12 cellular contexts compared by ENCODE assay signal in genomic region chr11:59076876-59077571, GRCh38. TPM values are rescaled to one million over a fixed set of nuclear protein-coding genes. Genes with fewer than 3 reads are reported as not detected.
DNase-seq lines count a peak whose midpoint lies in the region; ATAC-seq, FAIRE-seq and TF ChIP-seq lines count a peak whose summit lies in the region.
"Had no signal": no experiment of that assay in that cellular context is flagged by ENCODE, and none has a peak within 500 bp of the region (broad histone marks: within the 10 kb centered on the region; RNA-seq: fewer than 3 reads in every experiment).

No MANE protein-coding gene starts in this region.

- H3K4me1 ChIP-seq in Peyer's patch (peaks cover 0 to 10% (median 0%) of the 10 kb centered on the region in 4 donors), uterus (no peaks in the 10 kb centered on the region)

- H3K4me3 ChIP-seq in Peyer's patch (no peak overlapping the region), uterus (no peak overlapping the region), lower leg skin (ENCODE audit: low read depth, poor library complexity, severe bottlenecking) (no peak overlapping the region)
- H3K4me3 ChIP-seq: BLaER1 treated with 17β-estradiol and CSF1 and Interleukin-3, amounts not matched to agents 10 nM and 100 nM had no signal

- no peaks in the 10 kb centered on the region for H3K9me3 ChIP-seq in Peyer's patch
- H3K9me3 ChIP-seq in uterus = no peaks in the 10 kb centered on the region

- no peak for TF ChIP-seq POLR2A in Peyer's patch (IDR thresholded peaks at IDR 0.05)
- no peak for TF ChIP-seq POLR2A in uterus (IDR thresholded peaks at IDR 0.05)
- no peak for TF ChIP-seq POLR2A in lower leg skin (IDR thresholded peaks at IDR 0.05)

- ATAC-seq in GM18498 (IDR thresholded peaks at IDR 0.05; ENCODE audit: unreplicated experiment) = peak; percentile 98
- ATAC-seq in GM21360 (IDR thresholded peaks at IDR 0.05; ENCODE audit: unreplicated experiment) = peak; percentile 61
- peak; percentile 82 for ATAC-seq in HG03108 (IDR thresholded peaks at IDR 0.05; ENCODE audit: unreplicated experiment)
- ATAC-seq: activated T-cell treated with anti-CD3 and anti-CD28 coated beads, Interleukin-2, amount 50 U/mL, for 4 hours had no signal

- FAIRE-seq in D721Med (lab: Jason Lieb, UNC) = no peak

- H3K27me3 ChIP-seq in Peyer's patch (no peaks in the 10 kb centered on the region), uterus (no peaks in the 10 kb centered on the region)
- H3K27me3 ChIP-seq: BLaER1 treated with 17β-estradiol and CSF1 and Interleukin-3, amounts not matched to agents 10 nM and 100 nM had no signal

- H3K36me3 ChIP-seq in Peyer's patch (no peaks in the 10 kb centered on the region), uterus (no peaks in the 10 kb centered on the region)
- H3K36me3 ChIP-seq: BLaER1 treated with 17β-estradiol and CSF1 and Interleukin-3, amounts not matched to agents 10 nM and 100 nM had no signal

- DNase-seq in Peyer's patch (peak in 2 of 3 donors; percentile 69 to 71), uterus (no peak), lower leg skin (ENCODE audit: low spot score in 2 of 2) (no peak), D721Med (ENCODE audit: insufficient read length, low spot score) (no peak)
- no peak for DNase-seq in activated T-cell treated with anti-CD3 and anti-CD28 coated beads, Interleukin-2, amount 50 U/mL, for 48 hours
- DNase-seq: activated T-cell treated with anti-CD3 and anti-CD28 coated beads, Interleukin-2, amount 50 U/mL, for 4 hours; GOT3; NCI-H1436 had no signal

- TF ChIP-seq CTCF in Peyer's patch (IDR thresholded peaks at IDR 0.05) (no peak), uterus (IDR thresholded peaks at IDR 0.05) (no peak), lower leg skin (IDR thresholded peaks at IDR 0.05) (no peak), D721Med (IDR thresholded peaks at IDR 0.05; ENCODE audit: insufficient read depth, missing control alignments) (no peak)

- H3K27ac ChIP-seq in Peyer's patch (peak overlapping the region in 1 of 4 donors; percentile 64), uterus (no peak overlapping the region)
- H3K27ac ChIP-seq: BLaER1 treated with 17β-estradiol and CSF1 and Interleukin-3, amounts not matched to agents 10 nM and 100 nM had no signal

- WGBS in lower leg skin, 2 donors = 84 to 85% methylated on average over 8 of the region's 8 CpGs

- intact Hi-C loops in uterus (cut with DNase I; ENCODE audit: low total_unique reads) (no loop called here), lower leg skin (cut with DNase I; ENCODE audit: low total_unique reads) (no loop called here)

RNA-seq across cellular contexts. Expression of gene GLYATL1B, which starts 9.1 kb away (rescaled TPM):
- total RNA-seq in Peyer's patch (not detected), uterus (not detected), lower leg skin (not detected)
- total RNA-seq: activated T-cell treated with anti-CD3 and anti-CD28 coated beads, Interleukin-2, amount 50 U/mL, for 4 hours had no signal

RNA-seq across cellular contexts. Expression of gene FAM111B, which starts 30.0 kb away (rescaled TPM):
- total RNA-seq in Peyer's patch (1 to 10 TPM; 1.8 to 6.0 (median 4.7) TPM), uterus (10 to 100 TPM in 1 of 4 donors, not detected in 3; 18.5 TPM), lower leg skin (1 to 10 TPM in 2 of 4 donors, under 1 TPM in 2; 0.19 to 2.2 (median 0.72) TPM)

Comparison
In these comparisons a context has a peak if more than half of its experiments do, and no peak if none do; other contexts are left out.
1. DNase-seq: peak in Peyer's patch (2 of 3); none in uterus (0 of 2), activated T-cell treated with anti-CD3 and anti-CD28 coated beads, Interleukin-2, amount 50 U/mL, for 48 hours (0 of 2), lower leg skin (0 of 2) and D721Med (single experiment).
2. Peak in every context shown above with its lines, with median percentiles within 50 percentile points of each other: ATAC-seq.